ENCODE assay signal across 23 cellular contexts in genomic region chr7:25084826-25085225, GRCh38. TPM values are rescaled to one million over a fixed set of nuclear protein-coding genes. Genes with fewer than 3 reads are reported as not detected.
A peak's percentile ranks its signal among the peaks of the same experiment; 100 is the strongest.
DNase-seq lines count a peak whose midpoint lies in the region; ATAC-seq and TF ChIP-seq lines count a peak whose summit lies in the region.
"Had no signal": no experiment of that assay in that cellular context is flagged by ENCODE, and none has a peak within 500 bp of the region (broad histone marks: within the 10 kb centered on the region; RNA-seq: fewer than 3 reads in every experiment).

No MANE protein-coding gene starts in this region.

- no peaks in the 10 kb centered on the region for H3K9me3 Mint-ChIP-seq in activated CD4-positive, alpha-beta T cell treated with anti-CD3 and anti-CD28 coated beads for 36 hours (ENCODE audit: low read depth)
- H3K9me3 Mint-ChIP-seq: CD4-positive, alpha-beta T cell; CD8-positive, alpha-beta memory T cell had no signal

- H3K36me3 Mint-ChIP-seq in activated CD4-positive, alpha-beta T cell treated with anti-CD3 and anti-CD28 coated beads for 36 hours (ENCODE audit: low read depth): no peaks in the 10 kb centered on the region
- H3K36me3 Mint-ChIP-seq: CD14-positive monocyte; CD8-positive, alpha-beta memory T cell had no signal

- H3K27ac Mint-ChIP-seq in activated CD4-positive, alpha-beta T cell treated with anti-CD3 and anti-CD28 coated beads for 36 hours: no peak overlapping the region
- H3K27ac Mint-ChIP-seq: CD14-positive monocyte; CD4-positive, alpha-beta T cell; CD8-positive, alpha-beta memory T cell; HFFc6 had no signal

- CTCF ChIA-PET in activated CD4-positive, alpha-beta T cell treated with anti-CD3 and anti-CD28 coated beads for 36 hours (lab: Charles Lee): interaction anchor here (1.0 to 3.5 kb wide), 4 partner anchors 9 to 272 kb away, joined by 3 to 21 read pairs (median 7); no protein-coding TSS in a partner anchor

- peaks cover 2% of the 10 kb centered on the region for H3K27me3 Mint-ChIP-seq in activated CD4-positive, alpha-beta T cell treated with anti-CD3 and anti-CD28 coated beads for 36 hours

- ATAC-seq in GM18498 (IDR thresholded peaks at IDR 0.05; ENCODE audit: unreplicated experiment): no peak
- no peak for ATAC-seq in activated CD4-positive, alpha-beta T cell treated with anti-CD3 and anti-CD28 coated beads for 36 hours
- ATAC-seq: A549, GM12878 had no signal

- DNase-seq in amniotic epithelial cell (ENCODE audit: low read depth): peak; percentile 44
- peak; percentile 52 for DNase-seq in choroid plexus epithelial cell (ENCODE audit: low read depth)
- peak; percentile 38 for DNase-seq in iris pigment epithelial cell (ENCODE audit: low read depth)
- DNase-seq in NAMALWA (ENCODE audit: low spot score): no peak
- DNase-seq in activated CD4-positive, alpha-beta T cell treated with anti-CD3 and anti-CD28 coated beads for 36 hours: no peak
- DNase-seq: 8988T; ACHN; AML-193; BE2C; CD4-positive, alpha-beta T cell; CD8-positive, alpha-beta memory T cell; DMS 273 treated with DMSO at 0.1 percent for 48 hours; DMS79; EL; GDM1; GOT3; HFFc6 had no signal

- H3K4me3 ChIP-seq in choroid plexus epithelial cell (ENCODE audit: low read depth, low read length): no peak overlapping the region
- H3K4me3 ChIP-seq: A549; BLaER1 treated with 17β-estradiol and CSF1 and Interleukin-3, amounts not matched to agents 10 nM and 100 nM; GM12878; HAP-1 had no signal

- POLR2A ChIA-PET in activated CD4-positive, alpha-beta T cell treated with anti-CD3 and anti-CD28 coated beads for 36 hours (lab: Charles Lee): no interaction called here

- no peak overlapping the region for H3K4me3 Mint-ChIP-seq in activated CD4-positive, alpha-beta T cell treated with anti-CD3 and anti-CD28 coated beads for 36 hours
- H3K4me3 Mint-ChIP-seq: CD14-positive monocyte; CD4-positive, alpha-beta T cell; CD8-positive, alpha-beta memory T cell; HFFc6 had no signal

- intact Hi-C loops in activated CD4-positive, alpha-beta T cell treated with anti-CD3 and anti-CD28 coated beads for 36 hours (cut with DNase I, micrococcal nuclease): no loop called here

- no peak for TF ChIP-seq CTCF in choroid plexus epithelial cell (conservative IDR thresholded peaks at IDR 0.05; ENCODE audit: low read depth, low read length)

- H3K4me1 Mint-ChIP-seq in activated CD4-positive, alpha-beta T cell treated with anti-CD3 and anti-CD28 coated beads for 36 hours: no peaks in the 10 kb centered on the region
- H3K4me1 Mint-ChIP-seq: CD8-positive, alpha-beta memory T cell had no signal

RNA-seq across cellular contexts. Expression of gene CYCS, which starts 40.2 kb away (rescaled TPM):
- total RNA-seq in activated CD4-positive, alpha-beta T cell treated with anti-CD3 and anti-CD28 coated beads for 36 hours: 100 to 1,000 TPM; 222 to 237 TPM

Comparison
In these comparisons a context has a peak if more than half of its experiments do, and no peak if none do; other contexts are left out.
1. DNase-seq: peak in amniotic epithelial cell (single experiment), choroid plexus epithelial cell (single experiment) and iris pigment epithelial cell (single experiment); none in NAMALWA (single experiment) and activated CD4-positive, alpha-beta T cell treated with anti-CD3 and anti-CD28 coated beads for 36 hours (single experiment).